In genomic region chr14:94707494-94707893, GRCh38 we compare ENCODE assay signal across 25 cellular contexts.
DNase-seq lines count a peak whose midpoint lies in the region; TF ChIP-seq lines count a peak whose summit lies in the region.
"Had no signal": no experiment of that assay in that cellular context is flagged by ENCODE, and none has a peak within 500 bp of the region (broad histone marks: within the 10 kb centered on the region; RNA-seq: fewer than 3 reads in every experiment).

No MANE protein-coding gene starts in this region.

- in situ Hi-C loops in GM23248 (cut with MboI), result no loop called here

- no peaks in the 10 kb centered on the region for H3K36me3 ChIP-seq in GM23248 (ENCODE audit: low read depth)
- no peaks in the 10 kb centered on the region for H3K36me3 ChIP-seq in ovary
- H3K36me3 ChIP-seq: breast epithelium, suprapubic skin, uterus had no signal

- H3K4me2 ChIP-seq in GM23248 (ENCODE audit: unreplicated experiment), result no peak overlapping the region

- TF ChIP-seq EP300 in ovary (IDR thresholded peaks at IDR 0.05), result no peak

- no peaks in the 10 kb centered on the region for H3K9me2 ChIP-seq in GM23248 (ENCODE audit: insufficient read depth)

- TF ChIP-seq POLR2A in ovary (IDR thresholded peaks at IDR 0.05), result no peak

- H3K27me3 ChIP-seq in GM23248 (replicated peaks; ENCODE audit: insufficient read depth) (no peaks in the 10 kb centered on the region; the same call in 1 of the 2 replicates), ovary (no peaks in the 10 kb centered on the region)
- H3K27me3 ChIP-seq: uterus had no signal

- TF ChIP-seq CTCF in 22Rv1 (IDR thresholded peaks at IDR 0.05) (peak; percentile 8; the same call in 1 of the 2 replicates), GM12875 (IDR thresholded peaks at IDR 0.05; ENCODE audit: borderline replicate concordance, insufficient read depth, low read depth, low read length) (0 out of 2 replicates have a peak, but pooled peaks have one; percentile 4), VCaP (conservative IDR thresholded peaks at IDR 0.05) (peak; percentile 20), ovary (IDR thresholded peaks at IDR 0.05) (no peak)

- no peaks in the 10 kb centered on the region for H3K9me3 ChIP-seq in GM23248 (ENCODE audit: low read depth)
- H3K9me3 ChIP-seq in ovary, result peaks cover 0 to 2% of the 10 kb centered on the region in 2 donors
- H3K9me3 ChIP-seq: breast epithelium, suprapubic skin, uterus had no signal

- H3K9ac ChIP-seq in GM23248, result no peak overlapping the region

- no peaks in the 10 kb centered on the region for H3K79me2 ChIP-seq in GM23248 (ENCODE audit: insufficient read depth)

- WGBS in GM23248 (ENCODE audit: low coverage in 1 of 2, low lambda C conversion rate in 2 of 2, missing lambda C conversion rate in 2 of 2), 2 experiments, result 32 to 63% methylated on average over 4 of the region's 4 CpGs
- WGBS in ovary, 3 donors, result 37 to 46% (median 42%) methylated on average over 4 of the region's 4 CpGs

- H3K4me3 ChIP-seq in GM12875 (ENCODE audit: low read depth, low read length), result no peak overlapping the region
- no peak overlapping the region for H3K4me3 ChIP-seq in GM23248
- no peak overlapping the region for H3K4me3 ChIP-seq in ovary
- H3K4me3 ChIP-seq: breast epithelium, suprapubic skin, uterus had no signal

- DNase-seq in iPS DF 4.7 (ENCODE audit: extremely low read depth, low spot score) (peak; percentile 78), GM23248 (no peak), ovary (no peak), HCEC 1CT (no peak), GM19240 (ENCODE audit: insufficient read length, low spot score) (no peak)
- DNase-seq: ACHN; activated CD8-positive, alpha-beta memory T cell treated with anti-CD3 and anti-CD28 coated beads, Interleukin-2, amount 50 U/mL, for 48 hours; activated effector memory CD4-positive, alpha-beta T cell treated with Interleukin-2 at 50 U/mL for 16 hours; activated naive CD8-positive, alpha-beta T cell treated with anti-CD3 and anti-CD28 coated beads, Interleukin-2, amount 50 U/mL, for 24 hours; dermis blood vessel endothelial cell; DMS153; foreskin fibroblast; kidney glomerular epithelial cell; mammary epithelial cell; NCI-H1694; NCI-H69; occipital lobe; uterus had no signal

- H3K4me1 ChIP-seq in GM23248 (ENCODE audit: insufficient read depth), result no peaks in the 10 kb centered on the region
- H3K4me1 ChIP-seq in ovary (ENCODE audit: insufficient read depth), result no peaks in the 10 kb centered on the region
- H3K4me1 ChIP-seq: breast epithelium, suprapubic skin, uterus had no signal

- intact Hi-C loops in ovary (cut with DNase I), result no loop called here

- H3K27ac ChIP-seq in 22Rv1 (no peak overlapping the region), VCaP (no peak overlapping the region), GM23248 (no peak overlapping the region), ovary (no peak overlapping the region)
- H3K27ac ChIP-seq: breast epithelium, C4-2B, HL-60, suprapubic skin, uterus had no signal

- no peaks in the 10 kb centered on the region for H4K20me1 ChIP-seq in GM23248 (ENCODE audit: insufficient read depth)

- no peak overlapping the region for H2AFZ ChIP-seq in GM23248

- no peaks in the 10 kb centered on the region for H3F3A ChIP-seq in GM23248 (ENCODE audit: insufficient read depth)

Comparison
In these comparisons a context has a peak if more than half of its experiments do, and no peak if none do; other contexts are left out.
1. CTCF ChIP-seq: peak in 22Rv1 (single experiment), GM12875 (single experiment) and VCaP (single experiment); none in ovary (0 of 3).